In the genomic region with DNA sequence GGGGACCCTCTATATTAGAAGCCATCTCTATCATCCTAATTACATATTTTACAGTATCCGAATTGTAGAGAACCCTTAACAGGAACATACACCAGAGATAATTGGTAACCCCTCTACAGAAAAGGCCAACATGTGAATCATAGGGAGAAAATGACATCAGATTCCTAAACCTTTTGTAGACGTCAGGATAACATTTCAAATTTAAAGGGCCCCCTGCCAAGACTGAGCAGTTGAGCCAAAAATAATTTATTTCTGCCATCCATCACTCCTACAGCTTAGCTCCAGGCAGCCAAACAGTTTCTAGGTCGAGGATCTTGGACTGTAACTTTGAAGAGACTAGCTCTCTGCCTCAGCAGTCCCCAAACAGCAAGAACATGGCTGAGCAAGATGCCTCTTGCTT, we compare ENCODE assay signal across 17 cellular contexts. TPM values are rescaled to one million over a fixed set of nuclear protein-coding genes. Genes with fewer than 3 reads are reported as not detected.
DNase-seq lines count a peak whose midpoint lies in the region; ATAC-seq and TF ChIP-seq lines count a peak whose summit lies in the region.
"Had no signal": no experiment of that assay in that cellular context is flagged by ENCODE, and none has a peak within 500 bp of the region (broad histone marks: within the 10 kb centered on the region; RNA-seq: fewer than 3 reads in every experiment).

No MANE protein-coding gene starts in this region.

- peak overlapping the region; percentile 68 for H3K27ac ChIP-seq in VCaP
- H3K27ac ChIP-seq: cardiac muscle cell, upper lobe of right lung had no signal

- DNase-seq in GM03348 (ENCODE audit: low spot score) = peak; percentile 20
- peak; percentile 90 for DNase-seq in fibroblast of the aortic adventitia (ENCODE audit: low read depth)
- no peak for DNase-seq in sciatic nerve (ENCODE audit: low spot score)
- DNase-seq in ureter (ENCODE audit: low spot score) = no peak
- DNase-seq in MV-4-11 (lab: John Stamatoyannopoulos, UW) = no peak
- DNase-seq in DMS79 (lab: John Stamatoyannopoulos, UW) = no peak
- DNase-seq: activated effector memory CD4-positive, alpha-beta T cell treated with Interleukin-2 at 50 U/mL for 16 hours; Kasumi-1; NCI-H187 treated with DMSO at 0.1 percent for 48 hours; NCI-H774; occipital lobe; SIG-M5; upper lobe of right lung had no signal

- no peak overlapping the region for H3K4me3 ChIP-seq in fibroblast of the aortic adventitia (ENCODE audit: low read depth, low read length)
- H3K4me3 ChIP-seq: cardiac muscle cell, upper lobe of right lung had no signal

- ATAC-seq in sciatic nerve (peak; percentile 21), GM18517 (IDR thresholded peaks at IDR 0.05; ENCODE audit: unreplicated experiment) (no peak)
- ATAC-seq: upper lobe of right lung had no signal

- intact Hi-C loops in sciatic nerve (cut with DNase I) = no loop called here

- TF ChIP-seq CTCF in VCaP (conservative IDR thresholded peaks at IDR 0.05) (no peak), fibroblast of the aortic adventitia (IDR thresholded peaks at IDR 0.05; ENCODE audit: insufficient read depth, low read length) (no peak)

RNA-seq across cellular contexts. Expression of gene ZNF697, which starts 21.2 kb away (rescaled TPM):
- 4.4 and 7.3 TPM in 2 replicates for total RNA-seq in fibroblast of the aortic adventitia (ENCODE audit: low replicate concordance)
- 4.9 TPM for total RNA-seq in sciatic nerve
- 4.6 TPM for total RNA-seq in ureter
- total RNA-seq: B cell had no signal

Comparison
In these comparisons a context has a peak if more than half of its experiments do, and no peak if none do; other contexts are left out.
1. DNase-seq: peak in GM03348 (single experiment) and fibroblast of the aortic adventitia (single experiment); none in sciatic nerve (single experiment), ureter (single experiment), MV-4-11 (single experiment) and DMS79 (single experiment).